14 cellular contexts compared by ENCODE assay signal in the genomic region with DNA sequence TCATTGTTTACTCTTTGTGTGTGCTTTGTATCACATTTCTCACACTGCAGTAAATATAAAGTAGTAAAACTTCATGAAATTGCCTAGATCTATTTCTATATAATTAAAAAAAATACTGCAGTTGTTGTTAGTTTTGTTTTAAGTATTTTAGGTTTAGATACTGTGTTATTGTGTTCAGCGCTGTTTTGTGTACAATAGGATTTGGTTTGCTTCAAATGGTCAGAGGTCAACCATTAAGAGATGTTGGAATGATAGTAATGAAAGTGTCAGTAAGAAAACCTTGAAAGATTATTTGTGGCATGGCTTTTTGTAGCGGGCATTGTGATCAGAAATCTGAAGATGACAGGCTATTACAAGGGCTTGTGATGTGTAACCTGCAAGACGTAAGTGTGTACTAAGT.
DNase-seq lines count a peak whose midpoint lies in the region; ATAC-seq and TF ChIP-seq lines count a peak whose summit lies in the region.
"Had no signal": no experiment of that assay in that cellular context is flagged by ENCODE, and none has a peak within 500 bp of the region (broad histone marks: within the 10 kb centered on the region; RNA-seq: fewer than 3 reads in every experiment).

No MANE protein-coding gene starts in this region.

- BruUV-seq in PC-3 (replicated peaks; lab: Mats Ljungman, UMichigan), result no TSS peak

- no peak overlapping the region for H2AFZ ChIP-seq in PC-3 (ENCODE audit: low read length)

- peak overlapping the region in 2 of 3 experiments; percentile 28 to 87 for H3K27ac Mint-ChIP-seq in nephron
- no peak overlapping the region for H3K27ac Mint-ChIP-seq in naive thymus-derived CD4-positive, alpha-beta T cell

- no peaks in the 10 kb centered on the region for H3K9me2 ChIP-seq in PC-3 (replicated peaks; ENCODE audit: low read length)

- peak overlapping the region in 1 of 3 experiments; percentile 51 for H3K4me3 Mint-ChIP-seq in nephron
- H3K4me3 Mint-ChIP-seq in naive thymus-derived CD4-positive, alpha-beta T cell, result no peak overlapping the region

- ATAC-seq in PC-3 (peak; percentile 50; the same call in 1 of the 2 replicates), GM18909 (IDR thresholded peaks at IDR 0.05; ENCODE audit: poor library complexity, unreplicated experiment) (no peak)
- no peak for ATAC-seq in naive thymus-derived CD4-positive, alpha-beta T cell

- WGBS in testis, 2 donors, result 73 to 80% methylated on average over 3 of the region's 3 CpGs

- H3K4me3 ChIP-seq in left ventricle myocardium inferior, result peak overlapping the region; percentile 14
- H3K4me3 ChIP-seq in right atrium auricular region, result no peak overlapping the region
- H3K4me3 ChIP-seq in PC-3 (ENCODE audit: low read length), result no peak overlapping the region
- peak overlapping the region; percentile 14 to 24 for H3K4me3 ChIP-seq in uterus
- no peak overlapping the region for H3K4me3 ChIP-seq in testis
- H3K4me3 ChIP-seq in naive thymus-derived CD4-positive, alpha-beta T cell (ENCODE audit: low read length), result no peak overlapping the region
- H3K4me3 ChIP-seq: BLaER1, HAP-1 had no signal

- H3K9ac ChIP-seq in PC-3 (ENCODE audit: low read length), result no peak overlapping the region
- H3K9ac ChIP-seq: BLaER1 had no signal

- no peaks in the 10 kb centered on the region for H4K20me1 ChIP-seq in PC-3 (ENCODE audit: low read length)
- H4K20me1 ChIP-seq: BLaER1 had no signal

- H3K36me3 ChIP-seq in left ventricle myocardium inferior (no peaks in the 10 kb centered on the region), right atrium auricular region (no peaks in the 10 kb centered on the region), PC-3 (ENCODE audit: low read depth, low read length) (no peaks in the 10 kb centered on the region), uterus (no peaks in the 10 kb centered on the region), testis (ENCODE audit: low read depth, missing control alignments) (no peaks in the 10 kb centered on the region)
- no peaks in the 10 kb centered on the region for H3K36me3 ChIP-seq in naive thymus-derived CD4-positive, alpha-beta T cell (ENCODE audit: control insufficient read depth in 2 of 3, insufficient read depth in 3 of 3, low read length in 3 of 3)
- H3K36me3 ChIP-seq: BLaER1, HAP-1 had no signal

- no peaks in the 10 kb centered on the region for H3K27me3 Mint-ChIP-seq in nephron (ENCODE audit: low read depth)
- H3K27me3 Mint-ChIP-seq in naive thymus-derived CD4-positive, alpha-beta T cell, result no peaks in the 10 kb centered on the region

- TF ChIP-seq POLR2A in uterus (IDR thresholded peaks at IDR 0.05) (no peak), testis (IDR thresholded peaks at IDR 0.05) (no peak)

- H3K4me1 Mint-ChIP-seq in nephron, result peaks cover 28% of the 10 kb centered on the region
- H3K4me1 Mint-ChIP-seq in naive thymus-derived CD4-positive, alpha-beta T cell, result peaks cover 10 to 30% (median 18%) of the 10 kb centered on the region in 7 donors

- no peaks in the 10 kb centered on the region for H3F3A ChIP-seq in PC-3 (ENCODE audit: low read length, unreplicated experiment)

- no peaks in the 10 kb centered on the region for H3K9me3 Mint-ChIP-seq in nephron
- no peaks in the 10 kb centered on the region for H3K9me3 Mint-ChIP-seq in naive thymus-derived CD4-positive, alpha-beta T cell

- CTCF ChIA-PET in PC-3 (lab: Charles Lee), result no interaction called here
- CTCF ChIA-PET in naive thymus-derived CD4-positive, alpha-beta T cell (lab: Charles Lee), result no interaction called here

- H3K27ac ChIP-seq in left ventricle myocardium inferior (replicated peaks) (no peak overlapping the region), right atrium auricular region (no peak overlapping the region), PC-3 (ENCODE audit: low read length) (no peak overlapping the region), uterus (peak overlapping the region; percentile 76 to 86), testis (no peak overlapping the region)
- no peak overlapping the region for H3K27ac ChIP-seq in naive thymus-derived CD4-positive, alpha-beta T cell (ENCODE audit: low read depth, low read length)
- H3K27ac ChIP-seq: BLaER1 had no signal

- TF ChIP-seq CTCF in left ventricle myocardium inferior (IDR thresholded peaks at IDR 0.05; ENCODE audit: borderline replicate concordance) (no peak), right atrium auricular region (IDR thresholded peaks at IDR 0.05) (no peak), PC-3 (conservative IDR thresholded peaks at IDR 0.05; ENCODE audit: low read depth, low read length) (no peak), nephron (IDR thresholded peaks at IDR 0.05; ENCODE audit: unreplicated experiment in 3 of 3) (no peak), uterus (IDR thresholded peaks at IDR 0.05) (no peak), testis (IDR thresholded peaks at IDR 0.05) (no peak)

- H3K4me1 ChIP-seq in left ventricle myocardium inferior (peaks cover 7% of the 10 kb centered on the region), right atrium auricular region (no peaks in the 10 kb centered on the region), PC-3 (ENCODE audit: insufficient read depth, low read length) (no peaks in the 10 kb centered on the region), uterus (peaks cover 0 to 8% of the 10 kb centered on the region in 2 donors), testis (no peaks in the 10 kb centered on the region)
- H3K4me1 ChIP-seq in naive thymus-derived CD4-positive, alpha-beta T cell (ENCODE audit: control insufficient read depth in 2 of 2, insufficient read depth in 2 of 2, low read length in 2 of 2), result no peaks in the 10 kb centered on the region
- H3K4me1 ChIP-seq: BLaER1, HAP-1 had no signal

- H3K36me3 Mint-ChIP-seq in nephron (ENCODE audit: low read depth), result no peaks in the 10 kb centered on the region
- H3K36me3 Mint-ChIP-seq in naive thymus-derived CD4-positive, alpha-beta T cell, result peaks cover 4 to 15% (median 4%) of the 10 kb centered on the region in 5 donors

- H3K9me3 ChIP-seq in left ventricle myocardium inferior (replicated peaks) (no peaks in the 10 kb centered on the region), right atrium auricular region (no peaks in the 10 kb centered on the region), PC-3 (ENCODE audit: low read length) (no peaks in the 10 kb centered on the region), uterus (no peaks in the 10 kb centered on the region), testis (no peaks in the 10 kb centered on the region)
- no peaks in the 10 kb centered on the region for H3K9me3 ChIP-seq in naive thymus-derived CD4-positive, alpha-beta T cell (ENCODE audit: control insufficient read depth in 2 of 3, low read length in 3 of 3)
- H3K9me3 ChIP-seq: BLaER1, HAP-1 had no signal

- H3K79me2 ChIP-seq in PC-3 (ENCODE audit: low read length), result no peaks in the 10 kb centered on the region

- POLR2A ChIA-PET in PC-3 (lab: Charles Lee; ENCODE audit: unreplicated experiment), result no interaction called here
- POLR2A ChIA-PET in naive thymus-derived CD4-positive, alpha-beta T cell (lab: Charles Lee), result interaction anchor here (0.8 kb wide), 1 partner anchor 191 kb away, joined by 3 read pairs; no protein-coding TSS in a partner anchor

- DNase-seq in left ventricle myocardium inferior, result no peak
- DNase-seq in right atrium auricular region (ENCODE audit: low spot score), result no peak
- DNase-seq in PC-3, result no peak
- no peak for DNase-seq in uterus
- no peak for DNase-seq in testis
- DNase-seq in naive thymus-derived CD4-positive, alpha-beta T cell, result no peak
- DNase-seq: 8988T, AML-193, DMS79 treated with DMSO at 0.1 percent for 48 hours, EL had no signal

- H3K27me3 ChIP-seq in left ventricle myocardium inferior (ENCODE audit: low read depth) (no peaks in the 10 kb centered on the region), right atrium auricular region (no peaks in the 10 kb centered on the region), PC-3 (ENCODE audit: low read length) (no peaks in the 10 kb centered on the region), uterus (no peaks in the 10 kb centered on the region), testis (no peaks in the 10 kb centered on the region)
- no peaks in the 10 kb centered on the region for H3K27me3 ChIP-seq in naive thymus-derived CD4-positive, alpha-beta T cell (ENCODE audit: control insufficient read depth in 2 of 2, insufficient read depth in 2 of 2, low read length in 2 of 2)
- H3K27me3 ChIP-seq: BLaER1 had no signal

- intact Hi-C loops in left ventricle myocardium inferior (cut with micrococcal nuclease) (no loop called here), PC-3 (cut with micrococcal nuclease) (no loop called here), uterus (cut with DNase I; ENCODE audit: low total_unique reads) (no loop called here), testis (cut with DNase I; ENCODE audit: low total_unique reads) (no loop called here)
- intact Hi-C loops in naive thymus-derived CD4-positive, alpha-beta T cell (cut with micrococcal nuclease), result no loop called here

- H3K4me2 ChIP-seq in PC-3 (ENCODE audit: low read length), result no peak overlapping the region
- H3K4me2 ChIP-seq: BLaER1 had no signal

Comparison
In these comparisons a context has a peak if more than half of its experiments do, and no peak if none do; other contexts are left out.
1. H3K4me3 ChIP-seq: peak in left ventricle myocardium inferior (single experiment) and uterus (2 of 2); none in right atrium auricular region (0 of 2), PC-3 (single experiment), testis (0 of 2) and naive thymus-derived CD4-positive, alpha-beta T cell (single experiment).
2. H3K27ac ChIP-seq: peak in uterus (2 of 2); none in left ventricle myocardium inferior (single experiment), right atrium auricular region (0 of 2), PC-3 (single experiment), testis (0 of 2) and naive thymus-derived CD4-positive, alpha-beta T cell (single experiment).
3. H3K27ac Mint-ChIP-seq: peak in nephron (2 of 3); none in naive thymus-derived CD4-positive, alpha-beta T cell (0 of 9).